Comparison of ENCODE assay signal across 1 cellular context in genomic region chr1:150226486-150226885, GRCh38.
TF ChIP-seq lines count a peak whose summit lies in the region.

No MANE protein-coding gene starts in this region.

TF ChIP-seq in GM12891, 5 proteins besides CTCF, POLR2A, EP300 and RAD21:
- peak; percentile 59 for TF ChIP-seq SPI1 (IDR thresholded peaks at IDR 0.05; ENCODE audit: low read depth, low read length)
- TF ChIP-seq TAF1 (IDR thresholded peaks at IDR 0.05; ENCODE audit: low read depth, low read length): no peak
- TF ChIP-seq POU2F2 (IDR thresholded peaks at IDR 0.05; ENCODE audit: low read depth, low read length): no peak
- no peak for TF ChIP-seq POLR2AphosphoS5 (IDR thresholded peaks at IDR 0.05; ENCODE audit: low read depth, low read length)
